In genomic region chr10:122981066-122981464, GRCh38 we compare ENCODE assay signal across 8 cellular contexts. TPM values are rescaled to one million over a fixed set of nuclear protein-coding genes. Genes with fewer than 3 reads are reported as not detected.
A peak's percentile ranks its signal among the peaks of the same experiment; 100 is the strongest.
DNase-seq lines count a peak whose midpoint lies in the region; ATAC-seq and TF ChIP-seq lines count a peak whose summit lies in the region.

No MANE protein-coding gene starts in this region.

- H4K20me1 ChIP-seq in OCI-LY7 (ENCODE audit: insufficient read depth, low read length): no peaks in the 10 kb centered on the region

- POLR2A ChIA-PET in AG04449 (lab: Yijun Ruan, JAX) (interaction anchor here (1.1 to 1.5 kb wide), 2 partner anchors 27 to 129 kb away, joined by 3 to 4 read pairs; partner anchors contain the start of gene C10orf88), OCI-LY7 (lab: Charles Lee) (interaction anchor here (0.6 to 2.0 kb wide), 9 partner anchors 23 to 1011 kb away, joined by 3 to 7 read pairs (median 5); partner anchors contain the start of genes ACADSB, BUB3, C10orf88 and IKZF5)

- intact Hi-C loops in OCI-LY7 (cut with micrococcal nuclease; ENCODE audit: unreplicated experiment): no loop called here

- H3K36me3 ChIP-seq in OCI-LY7 (ENCODE audit: insufficient read depth, low read length): peaks cover 8% of the 10 kb centered on the region; the same call in 1 of the 2 replicates

- BruUV-seq in OCI-LY7 (replicated peaks; lab: Mats Ljungman, UMichigan): TSS peak; percentile 75

- peaks cover 3% of the 10 kb centered on the region; the same call in 1 of the 2 replicates for H3K79me2 ChIP-seq in OCI-LY7 (ENCODE audit: insufficient read depth, low read depth, low read length)

- peak overlapping the region; percentile 100 for H3K4me2 ChIP-seq in OCI-LY7 (ENCODE audit: low read length)

- H3K27ac ChIP-seq in OCI-LY7 (ENCODE audit: low read depth, low read length, poor library complexity, severe bottlenecking): peak overlapping the region; percentile 50
- peak overlapping the region in 1 of 2 donors; percentile 93 for H3K27ac ChIP-seq in coronary artery

- H3K4me3 ChIP-seq in AG04449 (ENCODE audit: low read depth, low read length): peak overlapping the region; percentile 92
- H3K4me3 ChIP-seq in GM12865 (ENCODE audit: low read depth, low read length): peak overlapping the region; percentile 85
- H3K4me3 ChIP-seq in OCI-LY7 (ENCODE audit: low read depth, low read length, poor library complexity, severe bottlenecking): peak overlapping the region; percentile 72
- H3K4me3 ChIP-seq in coronary artery: peak overlapping the region; percentile 82
- H3K4me3 ChIP-seq in mononuclear cell (ENCODE audit: low read length): peak overlapping the region; percentile 63

- H3K4me1 ChIP-seq in OCI-LY7 (ENCODE audit: insufficient read depth, low read length, poor library complexity, severe bottlenecking) (peaks cover 16% of the 10 kb centered on the region), mononuclear cell (ENCODE audit: insufficient read depth, low read length) (peaks cover 18% of the 10 kb centered on the region)

- H3K9me3 ChIP-seq in OCI-LY7 (ENCODE audit: low read length) (no peaks in the 10 kb centered on the region), mononuclear cell (ENCODE audit: low read depth, low read length) (no peaks in the 10 kb centered on the region)

- H3K27me3 ChIP-seq in mononuclear cell (ENCODE audit: insufficient read depth, low read length): no peaks in the 10 kb centered on the region

- DNase-seq in AG04449 (ENCODE audit: low read depth, low spot score) (peak; percentile 4), GM12865 (ENCODE audit: low read depth) (peak; percentile 43), OCI-LY7 (ENCODE audit: low spot score) (peak; percentile 64), coronary artery (ENCODE audit: low spot score) (no peak), islet precursor cell (no peak), globus pallidus (ENCODE audit: low spot score) (no peak)

- peak overlapping the region; percentile 98 for H2AFZ ChIP-seq in OCI-LY7 (ENCODE audit: low read length)

- no peak for ATAC-seq in GM18873 (IDR thresholded peaks at IDR 0.05; ENCODE audit: low FRiP score, unreplicated experiment)

- no peaks in the 10 kb centered on the region for H3K9me2 ChIP-seq in OCI-LY7 (ENCODE audit: insufficient read depth, low read length)

- TF ChIP-seq CTCF in AG04449 (IDR thresholded peaks at IDR 0.05; ENCODE audit: insufficient read depth, low read length, missing control alignments) (peak; percentile 39), GM12865 (IDR thresholded peaks at IDR 0.05; ENCODE audit: insufficient read depth, low read depth, low read length, missing control alignments) (peak; percentile 22), OCI-LY7 (conservative IDR thresholded peaks at IDR 0.05; ENCODE audit: low read length) (peak; percentile 71), coronary artery (IDR thresholded peaks at IDR 0.05) (no peak)

- CTCF ChIA-PET in AG04449 (lab: Yijun Ruan, JAX) (interaction anchor here (0.6 to 5.5 kb wide), 13 partner anchors 8 to 42 kb away, joined by 3 to 41 read pairs (median 7); partner anchors contain the start of genes ACADSB, C10orf88 and IKZF5), OCI-LY7 (lab: Charles Lee; ENCODE audit: unreplicated experiment) (no interaction called here)

RNA-seq across cellular contexts. Expression of gene PSTK, which starts 0.9 kb away (rescaled TPM):
- 4.9 and 7.4 TPM in 2 replicates for total RNA-seq in OCI-LY7 (2014; rRNA removed; shearing (Covaris generic))
- 8.0 and 8.9 TPM in 2 replicates for total RNA-seq in OCI-LY7 (2022)
- total RNA-seq in mononuclear cell: 8.4 TPM

RNA-seq across cellular contexts. Expression of gene C10orf88, which starts 27.0 kb away (rescaled TPM):
- 5.5 and 8.0 TPM in 2 replicates for total RNA-seq in OCI-LY7 (2014; rRNA removed; shearing (Covaris generic))
- total RNA-seq in OCI-LY7 (2022) (9.4 and 11.9 TPM in 2 replicates), mononuclear cell (2.1 TPM)

RNA-seq across cellular contexts. Expression of gene IKZF5, which starts 27.5 kb away (rescaled TPM):
- total RNA-seq in OCI-LY7 (2014; rRNA removed; shearing (Covaris generic)): 3.7 and 5.1 TPM in 2 replicates
- total RNA-seq in OCI-LY7 (2022) (15.2 and 15.8 TPM in 2 replicates), mononuclear cell (37.3 TPM)

RNA-seq across cellular contexts. Expression of gene ACADSB, which starts 27.7 kb away (rescaled TPM):
- 3.7 and 3.8 TPM in 2 replicates for total RNA-seq in OCI-LY7 (2014; rRNA removed; shearing (Covaris generic))
- total RNA-seq in OCI-LY7 (2022) (13.4 and 14.7 TPM in 2 replicates), mononuclear cell (6.4 TPM)

Comparison
In these comparisons a context has a peak if more than half of its experiments do, and no peak if none do; other contexts are left out.
1. DNase-seq: peak in AG04449 (single experiment), GM12865 (single experiment) and OCI-LY7 (single experiment); none in coronary artery (single experiment), islet precursor cell (single experiment) and globus pallidus (single experiment).
2. Peak in every context shown above with its lines, with median percentiles within 50 percentile points of each other: H3K4me3 ChIP-seq.